In genomic region chr7:130379551-130380120, GRCh38 we compare ENCODE assay signal across 1 cellular context.
A peak's percentile ranks its signal among the peaks of the same experiment; 100 is the strongest.
TF ChIP-seq lines count a peak whose summit lies in the region.

No MANE protein-coding gene starts in this region.

TF ChIP-seq in HepG2, 621 proteins besides CTCF, POLR2A, EP300 and RAD21:
- TF ChIP-seq AGO1 (IDR thresholded peaks at IDR 0.05; ENCODE audit: low read depth, low read length, poor library complexity, severe bottlenecking) (peak; percentile 11), SRF (IDR thresholded peaks at IDR 0.05; ENCODE audit: low read depth, low read length) (no peak), THAP9 (CRISPR knock-in tag; IDR thresholded peaks at IDR 0.05; ENCODE audit: borderline replicate concordance) (0 out of 2 replicates have a peak, but pooled peaks have one; percentile 6)
